12 cellular contexts compared by ENCODE assay signal in the genomic region with DNA sequence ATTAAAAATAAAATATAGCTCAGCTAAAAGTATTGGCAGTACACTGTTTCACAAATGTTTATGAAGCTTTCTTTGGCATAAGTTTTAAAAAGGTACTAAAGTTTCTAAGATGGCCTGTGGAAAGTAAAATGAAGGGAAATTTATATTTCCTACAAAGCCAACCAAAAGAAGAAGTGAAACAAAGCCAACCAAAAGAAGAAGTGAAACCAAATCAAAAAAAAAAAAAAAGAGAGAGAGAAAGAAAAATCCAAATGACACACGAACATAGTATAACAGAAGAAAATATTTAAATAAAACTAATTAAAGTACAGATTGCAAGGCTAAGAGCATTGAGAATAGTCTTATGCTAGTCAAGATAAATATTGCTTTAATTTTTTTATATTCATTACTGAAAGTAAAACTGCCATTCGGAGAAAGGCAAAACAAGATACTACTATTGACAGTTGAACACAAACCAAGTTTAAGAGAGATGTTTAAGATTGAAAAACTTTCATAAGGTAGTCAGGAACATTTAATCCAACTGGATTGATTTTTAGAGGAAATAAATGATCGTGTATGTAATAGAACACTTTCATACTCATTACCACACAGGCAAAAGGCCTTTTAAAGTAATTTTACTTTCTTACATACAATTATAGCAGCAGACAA. TPM values are rescaled to one million over a fixed set of nuclear protein-coding genes. Genes with fewer than 3 reads are reported as not detected.
DNase-seq lines count a peak whose midpoint lies in the region; ATAC-seq lines count a peak whose summit lies in the region.
"Had no signal": no experiment of that assay in that cellular context is flagged by ENCODE, and none has a peak within 500 bp of the region (broad histone marks: within the 10 kb centered on the region; RNA-seq: fewer than 3 reads in every experiment).

No MANE protein-coding gene starts in this region.

- H3K4me1 Mint-ChIP-seq in immature natural killer cell: peaks cover 0 to 14% of the 10 kb centered on the region in 2 donors
- H3K4me1 Mint-ChIP-seq in activated T-cell treated with anti-CD3 and anti-CD28 coated beads, Interleukin-2, amount 50 U/mL, for 24 hours (ENCODE audit: low read depth): no peaks in the 10 kb centered on the region

- DNase-seq in immature natural killer cell: peak in 1 of 3 donors; percentile 1
- no peak for DNase-seq in C1 segment of cervical spinal cord (lab: John Stamatoyannopoulos, UW)
- no peak for DNase-seq in stimulated activated CD4-positive, alpha-beta T cell treated with anti-CD3 and anti-CD28 coated beads, Interleukin-4, amount 100 ng/mL, for 24 hours
- no peak for DNase-seq in activated T-cell treated with anti-CD3 and anti-CD28 coated beads, Interleukin-2, amount 50 U/mL, for 24 hours
- DNase-seq in NCI-H446 (lab: John Stamatoyannopoulos, UW): no peak
- DNase-seq: activated CD4-positive, CD25-positive, alpha-beta regulatory T cell; GDM1; NCI-H748 treated with DMSO at 0.1 percent for 48 hours had no signal

- H3K27me3 Mint-ChIP-seq in immature natural killer cell (ENCODE audit: low read depth in 3 of 3): peaks cover 0 to 3% (median 0%) of the 10 kb centered on the region in 3 donors
- H3K27me3 Mint-ChIP-seq in activated T-cell treated with anti-CD3 and anti-CD28 coated beads, Interleukin-2, amount 50 U/mL, for 24 hours: no peaks in the 10 kb centered on the region

- H3K36me3 Mint-ChIP-seq in immature natural killer cell: no peaks in the 10 kb centered on the region
- H3K36me3 Mint-ChIP-seq in activated T-cell treated with anti-CD3 and anti-CD28 coated beads, Interleukin-2, amount 50 U/mL, for 24 hours (ENCODE audit: low read depth): no peaks in the 10 kb centered on the region

- peak; percentile 83 for ATAC-seq in GM19023 (IDR thresholded peaks at IDR 0.05; ENCODE audit: unreplicated experiment)
- peak; percentile 94 for ATAC-seq in HG02571 (IDR thresholded peaks at IDR 0.05; ENCODE audit: unreplicated experiment)
- peak; percentile 89 for ATAC-seq in HG03457 (IDR thresholded peaks at IDR 0.05; ENCODE audit: unreplicated experiment)
- ATAC-seq: esophagus mucosa had no signal

- peaks cover 2 to 26% (median 15%) of the 10 kb centered on the region in 6 donors for H3K9me3 Mint-ChIP-seq in immature natural killer cell
- peaks cover 5% of the 10 kb centered on the region for H3K9me3 Mint-ChIP-seq in activated T-cell treated with anti-CD3 and anti-CD28 coated beads, Interleukin-2, amount 50 U/mL, for 24 hours

- peak overlapping the region; percentile 21 to 64 (median 47) for H3K4me3 Mint-ChIP-seq in immature natural killer cell
- H3K4me3 Mint-ChIP-seq in activated T-cell treated with anti-CD3 and anti-CD28 coated beads, Interleukin-2, amount 50 U/mL, for 24 hours: no peak overlapping the region

- H3K27ac Mint-ChIP-seq in immature natural killer cell: peak overlapping the region in 2 of 6 donors; percentile 6 to 79
- no peak overlapping the region for H3K27ac Mint-ChIP-seq in activated T-cell treated with anti-CD3 and anti-CD28 coated beads, Interleukin-2, amount 50 U/mL, for 24 hours

RNA-seq across cellular contexts. Expression of gene KHDRBS2, which starts 12.8 kb away (rescaled TPM):
- not detected for polyA plus RNA-seq in immature natural killer cell
